Comparison of ENCODE assay signal across 41 cellular contexts in genomic region chr20:57568960-57569359, GRCh38. TPM values are rescaled to one million over a fixed set of nuclear protein-coding genes. Genes with fewer than 3 reads are reported as not detected.
"Had no signal": no experiment of that assay in that cellular context is flagged by ENCODE, and none has a peak within 500 bp of the region (broad histone marks: within the 10 kb centered on the region; RNA-seq: fewer than 3 reads in every experiment).

No MANE protein-coding gene starts in this region.

- ATAC-seq: activated CD4-positive, CD25-positive, alpha-beta regulatory T cell treated with anti-CD3 and anti-CD28 coated beads, Interleukin-2, amount 50 U/mL, for 24 hours; activated CD8-positive, alpha-beta memory T cell treated with anti-CD3 and anti-CD28 coated beads, Interleukin-2, amount 10 ng/mL, durations not matched to agents 7 days and 5 days; activated CD8-positive, alpha-beta T cell treated with anti-CD3 and anti-CD28 coated beads, Interleukin-2, amount 10 ng/mL, durations not matched to agents 7 days and 5 days; activated naive CD8-positive, alpha-beta T cell treated with anti-CD3 and anti-CD28 coated beads, Interleukin-2, amount 50 U/mL, for 24 hours; T-helper 17 cell had no signal

- H3K4me1 ChIP-seq: adrenal gland, breast epithelium, esophagus squamous epithelium, gastroesophageal sphincter had no signal

- H3K36me3 ChIP-seq: adrenal gland, breast epithelium, cardiac muscle cell, colonic mucosa, esophagus squamous epithelium, gastroesophageal sphincter, WERI-Rb-1 had no signal

- H3K4me3 ChIP-seq: adrenal gland, breast epithelium, cardiac muscle cell, colonic mucosa, esophagus squamous epithelium, gastroesophageal sphincter had no signal

- H3K27ac ChIP-seq: adrenal gland, breast epithelium, cardiac muscle cell, colonic mucosa, epithelial cell of prostate, esophagus squamous epithelium, gastroesophageal sphincter, WERI-Rb-1 had no signal

- H3K27me3 ChIP-seq: cardiac muscle cell, colonic mucosa, gastroesophageal sphincter had no signal

- H3K9me3 ChIP-seq: adrenal gland, breast epithelium, colonic mucosa, esophagus squamous epithelium, gastroesophageal sphincter had no signal

- FAIRE-seq: endometrium, endothelial cell of umbilical vein had no signal

- DNase-seq: activated B cell treated with CpG ODN at 0.5 μM for 24 hours; activated CD4-positive, alpha-beta memory T cell treated with anti-CD3 and anti-CD28 coated beads for 36 hours; activated CD4-positive, alpha-beta T cell treated with anti-CD3 and anti-CD28 coated beads for 48 hours; activated CD4-positive, alpha-beta T cell treated with anti-CD3 and anti-CD28 coated beads, Interleukin-2, amount 50 U/mL, for 1 hour; activated CD8-positive, alpha-beta memory T cell treated with anti-CD3 and anti-CD28 coated beads, Interleukin-2, amount 10 ng/mL, durations not matched to agents 7 days and 5 days; activated CD8-positive, alpha-beta memory T cell treated with anti-CD3 and anti-CD28 coated beads, Interleukin-2, amount 50 U/mL, for 4 hours; activated CD8-positive, alpha-beta T cell treated with anti-CD3 and anti-CD28 coated beads, Interleukin-2, amount 10 ng/mL, durations not matched to agents 7 days and 5 days; activated effector memory CD4-positive, alpha-beta T cell treated with anti-CD3 and anti-CD28 coated beads, Interleukin-2, amount 50 U/mL, for 16 hours; activated naive CD4-positive, alpha-beta T cell treated with anti-CD3 and anti-CD28 coated beads for 36 hours; activated naive CD8-positive, alpha-beta T cell treated with anti-CD3 and anti-CD28 coated beads for 36 hours; activated naive CD8-positive, alpha-beta T cell treated with anti-CD3 and anti-CD28 coated beads, Interleukin-2, amount 50 U/mL, for 24 hours; activated T-cell treated with anti-CD3 and anti-CD28 coated beads, Interleukin-2, amount 50 U/mL, for 1 hour; activated T-cell treated with anti-CD3 and anti-CD28 coated beads, Interleukin-2, amount 50 U/mL, for 48 hours; adrenal gland; amygdala; central memory CD4-positive, alpha-beta T cell; cerebellar nuclear complex; colonic mucosa; effector CD8-positive, alpha-beta T cell; esophagus squamous epithelium; foreskin melanocyte; T-helper 1 cell; T-helper 17 cell; T1000; WERI-Rb-1 had no signal

RNA-seq across cellular contexts. Expression of gene PCK1, which starts 8.1 kb away (rescaled TPM):
- total RNA-seq: activated B cell treated with CpG ODN at 0.5 μM for 24 hours; activated CD4-positive, alpha-beta memory T cell treated with anti-CD3 and anti-CD28 coated beads for 36 hours; activated CD8-positive, alpha-beta memory T cell treated with anti-CD3 and anti-CD28 coated beads for 36 hours; activated CD8-positive, alpha-beta memory T cell treated with anti-CD3 and anti-CD28 coated beads, Interleukin-2, amount 10 ng/mL, durations not matched to agents 7 days and 5 days; activated CD8-positive, alpha-beta T cell treated with anti-CD3 and anti-CD28 coated beads, Interleukin-2, amount 10 ng/mL, durations not matched to agents 7 days and 5 days; activated naive CD4-positive, alpha-beta T cell treated with anti-CD3 and anti-CD28 coated beads for 36 hours; activated naive CD8-positive, alpha-beta T cell treated with anti-CD3 and anti-CD28 coated beads for 36 hours; activated T-helper 1 cell treated with anti-CD3 and anti-CD28 coated beads, Interleukin-12 subunit alpha, Interleukin-12 subunit beta, Interleukin-2, Interleukin-4 antibody, amounts not matched to agents 30 ng/mL and 10 ng/mL and 1 ng/mL, durations not matched to agents 14 hours and 24 hours and 36 hours; activated T-helper 2 cell treated with anti-CD3 and anti-CD28 coated beads, Interferon-gamma antibody, Interleukin-2, Interleukin-4, amounts not matched to agents 10 μg/mL and 5 μg/mL and 100 μg/mL, durations not matched to agents 14 hours and 24 hours and 36 hours; dermis microvascular lymphatic vessel endothelial cell; endothelial cell of umbilical vein; fibroblast of villous mesenchyme; glomerular endothelial cell; T-helper 17 cell had no signal
- polyA plus RNA-seq: cardiac muscle cell, endothelial cell of umbilical vein, fibroblast of lung had no signal

RNA-seq across cellular contexts. Expression of gene CTCFL, which starts 44.0 kb away (rescaled TPM):
- total RNA-seq: activated B cell treated with CpG ODN at 0.5 μM for 24 hours; activated CD4-positive, alpha-beta memory T cell treated with anti-CD3 and anti-CD28 coated beads for 36 hours; activated CD8-positive, alpha-beta memory T cell treated with anti-CD3 and anti-CD28 coated beads for 36 hours; activated CD8-positive, alpha-beta memory T cell treated with anti-CD3 and anti-CD28 coated beads, Interleukin-2, amount 10 ng/mL, durations not matched to agents 7 days and 5 days; activated CD8-positive, alpha-beta T cell treated with anti-CD3 and anti-CD28 coated beads, Interleukin-2, amount 10 ng/mL, durations not matched to agents 7 days and 5 days; activated naive CD4-positive, alpha-beta T cell treated with anti-CD3 and anti-CD28 coated beads for 36 hours; activated naive CD8-positive, alpha-beta T cell treated with anti-CD3 and anti-CD28 coated beads for 36 hours; activated T-helper 1 cell treated with anti-CD3 and anti-CD28 coated beads, Interleukin-12 subunit alpha, Interleukin-12 subunit beta, Interleukin-2, Interleukin-4 antibody, amounts not matched to agents 30 ng/mL and 10 ng/mL and 1 ng/mL, durations not matched to agents 14 hours and 24 hours and 36 hours; activated T-helper 2 cell treated with anti-CD3 and anti-CD28 coated beads, Interferon-gamma antibody, Interleukin-2, Interleukin-4, amounts not matched to agents 10 μg/mL and 5 μg/mL and 100 μg/mL, durations not matched to agents 14 hours and 24 hours and 36 hours; aorta; breast epithelium; dermis microvascular lymphatic vessel endothelial cell; endothelial cell of umbilical vein; fibroblast of lung; fibroblast of villous mesenchyme; gastroesophageal sphincter; glomerular endothelial cell; T-helper 17 cell had no signal
- polyA plus RNA-seq: aorta, cardiac muscle cell, endothelial cell of umbilical vein, esophagus, fibroblast of lung had no signal

RNA-seq across cellular contexts. Expression of gene ZBP1, which starts 51.3 kb away (rescaled TPM):
- total RNA-seq: cardiac muscle cell, dermis microvascular lymphatic vessel endothelial cell, endothelial cell of umbilical vein, fibroblast of lung, fibroblast of villous mesenchyme, glomerular endothelial cell had no signal
- polyA plus RNA-seq: cardiac muscle cell, endothelial cell of umbilical vein, fibroblast of lung had no signal
